16 cellular contexts compared by ENCODE assay signal in the genomic region with DNA sequence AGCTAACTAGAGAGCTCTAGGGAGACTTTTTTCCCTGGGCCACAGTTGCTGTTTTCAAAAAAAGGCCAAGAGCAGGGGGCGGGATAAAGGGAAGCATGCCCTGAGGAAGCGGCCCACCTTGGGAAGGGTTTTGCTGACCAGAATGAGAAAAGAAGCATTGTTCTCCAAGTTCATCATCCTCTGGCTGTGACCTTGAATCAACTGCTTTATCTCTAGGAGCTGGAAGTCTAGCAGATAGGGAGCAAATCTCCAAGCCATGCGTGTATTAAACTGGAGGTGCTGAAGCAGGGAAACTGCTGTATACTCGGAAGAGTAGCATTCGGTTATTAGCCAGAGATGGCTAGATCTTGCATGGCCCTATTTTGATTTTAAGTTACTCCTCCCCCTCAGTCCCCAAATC.
DNase-seq lines count a peak whose midpoint lies in the region; ATAC-seq and TF ChIP-seq lines count a peak whose summit lies in the region.
"Had no signal": no experiment of that assay in that cellular context is flagged by ENCODE, and none has a peak within 500 bp of the region (broad histone marks: within the 10 kb centered on the region; RNA-seq: fewer than 3 reads in every experiment).

No MANE protein-coding gene starts in this region.

- H3K4me3 ChIP-seq in GM23248 (no peak overlapping the region), gastroesophageal sphincter (no peak overlapping the region), stomach (no peak overlapping the region)
- H3K4me3 ChIP-seq: GM12878, pancreas had no signal

- TF ChIP-seq CTCF in gastroesophageal sphincter (IDR thresholded peaks at IDR 0.05) (no peak), stomach (IDR thresholded peaks at IDR 0.05) (no peak)

- H3K79me2 ChIP-seq in GM23248 (ENCODE audit: insufficient read depth): peaks cover 87% of the 10 kb centered on the region

- H2AFZ ChIP-seq in GM23248: no peak overlapping the region

- H3K9ac ChIP-seq in GM23248: no peak overlapping the region

- peaks cover 44% of the 10 kb centered on the region for H3K4me1 Mint-ChIP-seq in activated T-helper 17 cell treated with anti-CD3 and anti-CD28 coated beads, Interleukin-2, amount 50 U/mL, for 72 hours

- H3K9me2 ChIP-seq in GM23248 (ENCODE audit: insufficient read depth): no peaks in the 10 kb centered on the region

- no peak overlapping the region for H3K4me2 ChIP-seq in GM23248 (ENCODE audit: unreplicated experiment)

- TF ChIP-seq EP300 in gastroesophageal sphincter (IDR thresholded peaks at IDR 0.05) (no peak), stomach (IDR thresholded peaks at IDR 0.05) (no peak)

- peaks cover 60% of the 10 kb centered on the region for H3K36me3 Mint-ChIP-seq in activated T-helper 17 cell treated with anti-CD3 and anti-CD28 coated beads, Interleukin-2, amount 50 U/mL, for 72 hours (ENCODE audit: low read depth)

- H3K4me3 Mint-ChIP-seq in activated T-helper 17 cell treated with anti-CD3 and anti-CD28 coated beads, Interleukin-2, amount 50 U/mL, for 72 hours: no peak overlapping the region
- H3K4me3 Mint-ChIP-seq: activated CD4-positive, alpha-beta T cell treated with anti-CD3 and anti-CD28 coated beads, Interleukin-2, amount 10 ng/mL, durations not matched to agents 24 days and 14 days; T-helper 2 cell treated with Interferon-gamma antibody and Interleukin-4, amounts not matched to agents 5 μg/mL and 100 μg/mL, for 36 hours had no signal

- intact Hi-C loops in stomach (cut with DNase I; ENCODE audit: low total_unique reads): no loop called here

- ATAC-seq in activated T-helper 17 cell treated with anti-CD3 and anti-CD28 coated beads, Interleukin-2, amount 50 U/mL, for 72 hours (replicated peaks): no peak
- ATAC-seq in gastroesophageal sphincter (no peak), GM18870 (IDR thresholded peaks at IDR 0.05; ENCODE audit: unreplicated experiment) (no peak)
- ATAC-seq: GM12878, HCT116, pancreas had no signal

- peaks cover 52% of the 10 kb centered on the region for H3F3A ChIP-seq in GM23248 (ENCODE audit: insufficient read depth)

- no peaks in the 10 kb centered on the region for H4K20me1 ChIP-seq in GM23248 (ENCODE audit: insufficient read depth)

- H3K27me3 Mint-ChIP-seq in activated T-helper 17 cell treated with anti-CD3 and anti-CD28 coated beads, Interleukin-2, amount 50 U/mL, for 72 hours: no peaks in the 10 kb centered on the region
- H3K27me3 Mint-ChIP-seq: activated CD4-positive, alpha-beta T cell treated with anti-CD3 and anti-CD28 coated beads, Interleukin-2, amount 10 ng/mL, durations not matched to agents 24 days and 14 days had no signal

- H3K27ac ChIP-seq in GM23248: peak overlapping the region; percentile 97
- peak overlapping the region; percentile 51 to 89 (median 86) for H3K27ac ChIP-seq in gastroesophageal sphincter
- peak overlapping the region in 4 of 5 donors; percentile 76 to 85 (median 82) for H3K27ac ChIP-seq in stomach
- H3K27ac ChIP-seq: C4-2B had no signal

- DNase-seq in GM23248: no peak
- no peak for DNase-seq in stomach
- no peak for DNase-seq in stimulated activated CD4-positive, alpha-beta T cell treated with anti-CD3 and anti-CD28 coated beads, Interleukin-2, amount 100 ng/mL, for 48 hours
- DNase-seq in activated effector memory CD4-positive, alpha-beta T cell treated with anti-CD3 and anti-CD28 coated beads, Interleukin-2, amount 50 U/mL, for 16 hours: no peak
- DNase-seq: activated CD4-positive, alpha-beta T cell treated with anti-CD3 and anti-CD28 coated beads, Interleukin-2, amount 10 ng/mL, durations not matched to agents 24 days and 14 days; activated T-cell treated with anti-CD3 and anti-CD28 coated beads, Interleukin-2, amount 50 U/mL, for 48 hours; NCI-H2029 treated with DMSO at 0.1 percent for 48 hours; NCI-H774; pancreas had no signal

- H3K9me3 ChIP-seq in GM23248 (ENCODE audit: low read depth) (no peaks in the 10 kb centered on the region), gastroesophageal sphincter (no peaks in the 10 kb centered on the region), stomach (no peaks in the 10 kb centered on the region)
- H3K9me3 ChIP-seq: pancreas had no signal

- H3K36me3 ChIP-seq in GM23248 (ENCODE audit: low read depth): 0 out of 2 replicates have a peak, but pooled peaks cover 5% of the 10 kb centered on the region
- H3K36me3 ChIP-seq in gastroesophageal sphincter: peaks cover 0 to 6% of the 10 kb centered on the region in 2 donors
- peaks cover 0 to 11% (median 3%) of the 10 kb centered on the region in 4 donors for H3K36me3 ChIP-seq in stomach
- H3K36me3 ChIP-seq: pancreas had no signal

- in situ Hi-C loops in GM23248 (cut with MboI): no loop called here

- H3K27me3 ChIP-seq in GM23248 (replicated peaks; ENCODE audit: insufficient read depth) (no peaks in the 10 kb centered on the region), gastroesophageal sphincter (no peaks in the 10 kb centered on the region), stomach (no peaks in the 10 kb centered on the region)
- H3K27me3 ChIP-seq: pancreas had no signal

- peak overlapping the region; percentile 63 for H3K27ac Mint-ChIP-seq in activated T-helper 17 cell treated with anti-CD3 and anti-CD28 coated beads, Interleukin-2, amount 50 U/mL, for 72 hours
- H3K27ac Mint-ChIP-seq: activated CD4-positive, alpha-beta T cell treated with anti-CD3 and anti-CD28 coated beads, Interleukin-2, amount 10 ng/mL, durations not matched to agents 24 days and 14 days had no signal

- no peak for TF ChIP-seq POLR2A in gastroesophageal sphincter (IDR thresholded peaks at IDR 0.05)
- TF ChIP-seq POLR2A in stomach (IDR thresholded peaks at IDR 0.05): no peak

- H3K4me1 ChIP-seq in GM23248 (ENCODE audit: insufficient read depth) (peaks cover 31% of the 10 kb centered on the region), gastroesophageal sphincter (peaks cover 31 to 96% (median 65%) of the 10 kb centered on the region in 3 donors), stomach (peaks cover 29 to 86% (median 53%) of the 10 kb centered on the region in 4 donors)

- no peaks in the 10 kb centered on the region for H3K9me3 Mint-ChIP-seq in activated T-helper 17 cell treated with anti-CD3 and anti-CD28 coated beads, Interleukin-2, amount 50 U/mL, for 72 hours
- H3K9me3 Mint-ChIP-seq: activated CD4-positive, alpha-beta T cell treated with anti-CD3 and anti-CD28 coated beads, Interleukin-2, amount 10 ng/mL, durations not matched to agents 24 days and 14 days; T-helper 2 cell treated with Interferon-gamma antibody and Interleukin-4, amounts not matched to agents 5 μg/mL and 100 μg/mL, for 36 hours had no signal

- 56 to 60% methylated on average over 5 of the region's 5 CpGs for WGBS in GM23248 (ENCODE audit: low coverage in 1 of 2, low lambda C conversion rate in 2 of 2, missing lambda C conversion rate in 2 of 2), 2 experiments
- 23 to 61% methylated on average over 4 to 5 of the region's 5 CpGs for WGBS in gastroesophageal sphincter (ENCODE audit: low coverage in 1 of 2), 2 donors
- 64 to 75% (median 69%) methylated on average over 5 of the region's 5 CpGs for WGBS in stomach, 5 donors
